In genomic region chr6:56655996-56656395, GRCh38 we compare ENCODE assay signal across 22 cellular contexts. TPM values are rescaled to one million over a fixed set of nuclear protein-coding genes. Genes with fewer than 3 reads are reported as not detected.
DNase-seq lines count a peak whose midpoint lies in the region; ATAC-seq and TF ChIP-seq lines count a peak whose summit lies in the region.
"Had no signal": no experiment of that assay in that cellular context is flagged by ENCODE, and none has a peak within 500 bp of the region (broad histone marks: within the 10 kb centered on the region; RNA-seq: fewer than 3 reads in every experiment).

No MANE protein-coding gene starts in this region.

- ATAC-seq in Right ventricle myocardium superior (ENCODE audit: poor library complexity) (peak; percentile 23), lower lobe of right lung (no peak)
- no peak for ATAC-seq in activated CD8-positive, alpha-beta memory T cell treated with anti-CD3 and anti-CD28 coated beads, Interleukin-2, amount 10 ng/mL, durations not matched to agents 7 days and 5 days
- ATAC-seq: activated T-helper 17 cell treated with anti-CD3 and anti-CD28 coated beads, Interleukin-2, amount 50 U/mL, for 72 hours; naive thymus-derived CD8-positive, alpha-beta T cell; Panc1; pancreas; sciatic nerve; stimulated activated memory B cell treated with anti-CD40 and anti-IgM and Interleukin-4, amounts not matched to agents 10 μg/mL and 1 μg/mL and 100 μg/mL, for 72 hours had no signal

- no peak overlapping the region for H3K27ac Mint-ChIP-seq in activated CD8-positive, alpha-beta memory T cell treated with anti-CD3 and anti-CD28 coated beads, Interleukin-2, amount 10 ng/mL, durations not matched to agents 7 days and 5 days
- H3K27ac Mint-ChIP-seq: activated T-helper 17 cell treated with anti-CD3 and anti-CD28 coated beads, Interleukin-2, amount 50 U/mL, for 72 hours; dendritic cell treated with granulocyte-macrophage colony-stimulating factor and Interleukin-4, amounts not matched to agents 40 ng/mL and 50 ng/mL, for 4 days; naive thymus-derived CD8-positive, alpha-beta T cell; stimulated activated memory B cell treated with anti-CD40 and anti-IgM and Interleukin-4, amounts not matched to agents 10 μg/mL and 1 μg/mL and 100 μg/mL, for 72 hours had no signal

- no peaks in the 10 kb centered on the region for H3K36me3 Mint-ChIP-seq in activated CD8-positive, alpha-beta memory T cell treated with anti-CD3 and anti-CD28 coated beads, Interleukin-2, amount 10 ng/mL, durations not matched to agents 7 days and 5 days
- H3K36me3 Mint-ChIP-seq: naive thymus-derived CD8-positive, alpha-beta T cell; stimulated activated memory B cell treated with anti-CD40 and anti-IgM and Interleukin-4, amounts not matched to agents 10 μg/mL and 1 μg/mL and 100 μg/mL, for 72 hours had no signal

- H3K9me3 Mint-ChIP-seq in activated CD8-positive, alpha-beta memory T cell treated with anti-CD3 and anti-CD28 coated beads, Interleukin-2, amount 10 ng/mL, durations not matched to agents 7 days and 5 days (ENCODE audit: low read depth), result no peaks in the 10 kb centered on the region
- H3K9me3 Mint-ChIP-seq: activated T-helper 17 cell treated with anti-CD3 and anti-CD28 coated beads, Interleukin-2, amount 50 U/mL, for 72 hours; dendritic cell treated with granulocyte-macrophage colony-stimulating factor and Interleukin-4, amounts not matched to agents 40 ng/mL and 50 ng/mL, for 4 days; naive thymus-derived CD8-positive, alpha-beta T cell; stimulated activated memory B cell treated with anti-CD40 and anti-IgM and Interleukin-4, amounts not matched to agents 10 μg/mL and 1 μg/mL and 100 μg/mL, for 72 hours had no signal

- H3K4me3 Mint-ChIP-seq in activated CD8-positive, alpha-beta memory T cell treated with anti-CD3 and anti-CD28 coated beads, Interleukin-2, amount 10 ng/mL, durations not matched to agents 7 days and 5 days, result no peak overlapping the region
- H3K4me3 Mint-ChIP-seq: activated T-helper 17 cell treated with anti-CD3 and anti-CD28 coated beads, Interleukin-2, amount 50 U/mL, for 72 hours; dendritic cell treated with granulocyte-macrophage colony-stimulating factor and Interleukin-4, amounts not matched to agents 40 ng/mL and 50 ng/mL, for 4 days; naive thymus-derived CD8-positive, alpha-beta T cell; stimulated activated memory B cell treated with anti-CD40 and anti-IgM and Interleukin-4, amounts not matched to agents 10 μg/mL and 1 μg/mL and 100 μg/mL, for 72 hours had no signal

- TF ChIP-seq CTCF in dorsolateral prefrontal cortex (IDR thresholded peaks at IDR 0.05 in 54 of 56, conservative IDR thresholded peaks at IDR 0.05 in 2 of 56; ENCODE audit: low read depth in 1 of 56, partially characterized antibody in 56 of 56) (no peak), liver (IDR thresholded peaks at IDR 0.05; ENCODE audit: low read depth, low read length, missing input control) (no peak), lower lobe of right lung (IDR thresholded peaks at IDR 0.05) (no peak)

- peaks cover 8% of the 10 kb centered on the region for H3K4me1 Mint-ChIP-seq in activated CD8-positive, alpha-beta memory T cell treated with anti-CD3 and anti-CD28 coated beads, Interleukin-2, amount 10 ng/mL, durations not matched to agents 7 days and 5 days
- H3K4me1 Mint-ChIP-seq: activated T-helper 17 cell treated with anti-CD3 and anti-CD28 coated beads, Interleukin-2, amount 50 U/mL, for 72 hours; stimulated activated memory B cell treated with anti-CD40 and anti-IgM and Interleukin-4, amounts not matched to agents 10 μg/mL and 1 μg/mL and 100 μg/mL, for 72 hours had no signal

- CTCF ChIA-PET in activated CD8-positive, alpha-beta memory T cell treated with anti-CD3 and anti-CD28 coated beads, Interleukin-2, amount 10 ng/mL, durations not matched to agents 7 days and 5 days (lab: Charles Lee), result no interaction called here

- DNase-seq in Right ventricle myocardium superior (no peak), cardiac septum (ENCODE audit: low spot score) (no peak), dorsolateral prefrontal cortex (no peak), lower lobe of right lung (no peak), activated gamma-delta T cell treated with Interleukin-2 at 50 U/mL for 16 hours (no peak)
- no peak for DNase-seq in activated CD8-positive, alpha-beta memory T cell treated with anti-CD3 and anti-CD28 coated beads, Interleukin-2, amount 10 ng/mL, durations not matched to agents 7 days and 5 days
- DNase-seq in central memory CD4-positive, alpha-beta T cell, result no peak
- DNase-seq: brain microvascular endothelial cell; naive thymus-derived CD8-positive, alpha-beta T cell; NCI-H2171 treated with DMSO at 0.1 percent for 48 hours; pancreas; T-helper 9 cell; tibial artery had no signal

- no peak overlapping the region for H3K9ac ChIP-seq in liver (ENCODE audit: low read depth in 1 of 2, low read length in 2 of 2)
- H3K9ac ChIP-seq: BLaER1 treated with 17β-estradiol and CSF1 and Interleukin-3, amounts not matched to agents 10 nM and 100 nM had no signal

- H3K36me3 ChIP-seq in liver (ENCODE audit: control insufficient read depth in 4 of 4, insufficient read depth in 3 of 4, low read depth in 1 of 4, low read length in 3 of 4) (peaks cover 0 to 8% (median 2%) of the 10 kb centered on the region in 4 donors), lower lobe of right lung (no peaks in the 10 kb centered on the region)
- H3K36me3 ChIP-seq: brain microvascular endothelial cell, pancreas, tibial artery had no signal

- H3K4me1 ChIP-seq in liver (ENCODE audit: control insufficient read depth in 4 of 4, insufficient read depth in 4 of 4, low read length in 3 of 4), result peaks cover 0 to 4% (median 0%) of the 10 kb centered on the region in 4 donors
- peaks cover 18% of the 10 kb centered on the region for H3K4me1 ChIP-seq in lower lobe of right lung

- WGBS in liver, result 40% methylated on average over 4 of the region's 4 CpGs

- TF ChIP-seq RAD21 in liver (IDR thresholded peaks at IDR 0.05), result no peak

- H3K27me3 ChIP-seq in dorsolateral prefrontal cortex, result no peaks in the 10 kb centered on the region
- no peaks in the 10 kb centered on the region for H3K27me3 ChIP-seq in liver (ENCODE audit: control insufficient read depth in 4 of 4, insufficient read depth in 4 of 4, low read length in 3 of 4)
- H3K27me3 ChIP-seq in lower lobe of right lung (ENCODE audit: low read depth), result no peaks in the 10 kb centered on the region
- H3K27me3 ChIP-seq: BLaER1 treated with 17β-estradiol and CSF1 and Interleukin-3, amounts not matched to agents 10 nM and 100 nM; brain microvascular endothelial cell; pancreas; tibial artery had no signal

- peaks cover 3% of the 10 kb centered on the region for H3K27me3 Mint-ChIP-seq in activated CD8-positive, alpha-beta memory T cell treated with anti-CD3 and anti-CD28 coated beads, Interleukin-2, amount 10 ng/mL, durations not matched to agents 7 days and 5 days
- H3K27me3 Mint-ChIP-seq: activated T-helper 17 cell treated with anti-CD3 and anti-CD28 coated beads, Interleukin-2, amount 50 U/mL, for 72 hours; dendritic cell treated with granulocyte-macrophage colony-stimulating factor and Interleukin-4, amounts not matched to agents 40 ng/mL and 50 ng/mL, for 4 days had no signal

- intact Hi-C loops in Right ventricle myocardium superior (cut with DNase I), result no loop called here
- intact Hi-C loops in cardiac septum (cut with DNase I), result no loop called here
- intact Hi-C loops in dorsolateral prefrontal cortex (cut with DNase I), result loop anchor here in 1 of 2 donors (5.0 to 10.0 kb wide), 2 partner anchors 41 to 299 kb away; partner anchors contain the start of gene BEND6
- intact Hi-C loops in lower lobe of right lung (cut with DNase I), result no loop called here

- H3K4me3 ChIP-seq in dorsolateral prefrontal cortex (no peak overlapping the region), liver (ENCODE audit: low read depth in 1 of 3, low read length in 3 of 3) (no peak overlapping the region), lower lobe of right lung (no peak overlapping the region)
- H3K4me3 ChIP-seq: BLaER1 treated with 17β-estradiol and CSF1 and Interleukin-3, amounts not matched to agents 10 nM and 100 nM; pancreas; SK-N-MC; tibial artery had no signal

- peak overlapping the region in 44 of 59 donors; percentile 2 to 98 (median 62) for H3K27ac ChIP-seq in dorsolateral prefrontal cortex
- peak overlapping the region in 1 of 2 donors; percentile 23 for H3K27ac ChIP-seq in liver (ENCODE audit: low read depth in 1 of 2, low read length in 2 of 2)
- no peak overlapping the region for H3K27ac ChIP-seq in lower lobe of right lung
- H3K27ac ChIP-seq: brain microvascular endothelial cell, epithelial cell of prostate, pancreas, SK-N-MC, tibial artery had no signal

- H3K9me3 ChIP-seq in liver (ENCODE audit: control insufficient read depth in 4 of 4, low read length in 3 of 4) (no peaks in the 10 kb centered on the region), lower lobe of right lung (no peaks in the 10 kb centered on the region)
- H3K9me3 ChIP-seq: BLaER1 treated with 17β-estradiol and CSF1 and Interleukin-3, amounts not matched to agents 10 nM and 100 nM; pancreas; tibial artery had no signal

TF ChIP-seq in liver, 16 proteins besides CTCF, POLR2A, EP300 and RAD21 (continues in another document):
- TF ChIP-seq TAF1 (conservative IDR thresholded peaks at IDR 0.05), result no peak
- TF ChIP-seq ZBTB33 (IDR thresholded peaks at IDR 0.05), result no peak
- peak; percentile 5 to 18 for TF ChIP-seq HNF4A (conservative IDR thresholded peaks at IDR 0.05)
- no peak for TF ChIP-seq NR2F2 (IDR thresholded peaks at IDR 0.05)

RNA-seq across cellular contexts. Expression of gene DST, which starts 13.3 kb away (rescaled TPM):
- total RNA-seq in Right ventricle myocardium superior (234 TPM), cardiac septum (457 TPM), dorsolateral prefrontal cortex (1,000 to 10,000 TPM in 3 of 120 experiments, 100 to 1,000 TPM in 117; 466 to 1,197 (median 668) TPM), liver (100 to 1,000 TPM in 1 of 2 donors, 10 to 100 TPM in 1; 95.9 to 234 TPM), lower lobe of right lung (327 TPM)
- 10 to 100 TPM; 30.5 to 77.6 TPM for polyA plus RNA-seq in liver
- 1 to 10 TPM; 4.0 to 4.3 TPM for total RNA-seq in activated CD8-positive, alpha-beta memory T cell treated with anti-CD3 and anti-CD28 coated beads, Interleukin-2, amount 10 ng/mL, durations not matched to agents 7 days and 5 days

Comparison
In these comparisons a context has a peak if more than half of its experiments do, and no peak if none do; other contexts are left out.
1. RNA of gene DST, which starts 13.3 kb away (total RNA-seq): 466 to 1,197 TPM in dorsolateral prefrontal cortex, 457 TPM in cardiac septum (single experiment), 327 TPM in lower lobe of right lung (single experiment), 95.9 to 234 TPM in liver and 234 TPM in Right ventricle myocardium superior (single experiment); 4.0 to 4.3 TPM in activated CD8-positive, alpha-beta memory T cell treated with anti-CD3 and anti-CD28 coated beads, Interleukin-2, amount 10 ng/mL, durations not matched to agents 7 days and 5 days; every median in the first group is over 10 times any median in the second.